Comparison of ENCODE assay signal across 9 cellular contexts in genomic region chr3:42122261-42123011, GRCh38. TPM values are rescaled to one million over a fixed set of nuclear protein-coding genes. Genes with fewer than 3 reads are reported as not detected.
DNase-seq lines count a peak whose midpoint lies in the region; ATAC-seq and TF ChIP-seq lines count a peak whose summit lies in the region.
"Had no signal": no experiment of that assay in that cellular context is flagged by ENCODE, and none has a peak within 500 bp of the region (broad histone marks: within the 10 kb centered on the region; RNA-seq: fewer than 3 reads in every experiment).

No MANE protein-coding gene starts in this region.

- ATAC-seq in GM18519 (IDR thresholded peaks at IDR 0.05; ENCODE audit: low FRiP score, unreplicated experiment) (no peak), GM21825 (IDR thresholded peaks at IDR 0.05; ENCODE audit: unreplicated experiment) (no peak)

- peak overlapping the region; percentile 34; the same call in 1 of the 2 replicates for H3K27ac ChIP-seq in C4-2B
- peak overlapping the region; percentile 87 for H3K27ac ChIP-seq in RWPE1
- H3K27ac ChIP-seq: SK-N-MC had no signal

- CTCF ChIA-PET in RWPE1 (lab: Yijun Ruan, JAX), result interaction anchor here (0.5 kb wide), 1 partner anchor 132 kb away, joined by 3 read pairs; no protein-coding TSS in a partner anchor

- DNase-seq in GM20000 (ENCODE audit: low spot score) (peak; percentile 32), RWPE1 (ENCODE audit: low spot score) (no peak), mesenteric fat pad (ENCODE audit: low spot score) (peak; percentile 47), NCI-H748 (lab: John Stamatoyannopoulos, UW; ENCODE audit: unreplicated experiment) (no peak)
- no peak for DNase-seq in activated CD4-positive, alpha-beta T cell treated with anti-CD3 and anti-CD28 coated beads, Interleukin-2, amount 50 U/mL, for 4 hours

- TF ChIP-seq CTCF in C4-2B (conservative IDR thresholded peaks at IDR 0.05) (no peak), GM20000 (IDR thresholded peaks at IDR 0.05; ENCODE audit: extremely low read depth, missing control alignments) (no peak), RWPE1 (conservative IDR thresholded peaks at IDR 0.05; ENCODE audit: low read depth) (no peak)

- POLR2A ChIA-PET in RWPE1 (lab: Yijun Ruan, JAX; ENCODE audit: low non-redundant PET), result no interaction called here

RNA-seq across cellular contexts. Expression of gene TRAK1, which starts 31.3 kb away (rescaled TPM):
- 38.3 TPM for total RNA-seq in mesenteric fat pad

Comparison
In these comparisons a context has a peak if more than half of its experiments do, and no peak if none do; other contexts are left out.
1. DNase-seq: peak in GM20000 (single experiment) and mesenteric fat pad (single experiment); none in RWPE1 (single experiment), NCI-H748 (single experiment) and activated CD4-positive, alpha-beta T cell treated with anti-CD3 and anti-CD28 coated beads, Interleukin-2, amount 50 U/mL, for 4 hours (0 of 2).